Comparison of ENCODE assay signal across 12 cellular contexts in genomic region chr9:69945671-69946141, GRCh38.
DNase-seq lines count a peak whose midpoint lies in the region; ATAC-seq and TF ChIP-seq lines count a peak whose summit lies in the region.
"Had no signal": no experiment of that assay in that cellular context is flagged by ENCODE, and none has a peak within 500 bp of the region (broad histone marks: within the 10 kb centered on the region; RNA-seq: fewer than 3 reads in every experiment).

No MANE protein-coding gene starts in this region.

- peak overlapping the region; percentile 47 for H3K27ac ChIP-seq in neural cell (ENCODE audit: low read length)
- H3K27ac ChIP-seq in coronary artery = no peak overlapping the region

- no peaks in the 10 kb centered on the region for H3K4me1 Mint-ChIP-seq in activated T-helper 17 cell treated with anti-CD3 and anti-CD28 coated beads, Interleukin-2, amount 50 U/mL, for 72 hours

- no peaks in the 10 kb centered on the region for H3K36me3 ChIP-seq in neural cell (ENCODE audit: insufficient read depth, low read length)

- H4K20me1 ChIP-seq in neural cell (ENCODE audit: insufficient read depth) = no peaks in the 10 kb centered on the region

- H3K9me3 Mint-ChIP-seq in activated T-helper 17 cell treated with anti-CD3 and anti-CD28 coated beads, Interleukin-2, amount 50 U/mL, for 72 hours = no peaks in the 10 kb centered on the region
- H3K9me3 Mint-ChIP-seq: type B pancreatic cell had no signal

- H3K27ac Mint-ChIP-seq in activated T-helper 17 cell treated with anti-CD3 and anti-CD28 coated beads, Interleukin-2, amount 50 U/mL, for 72 hours = no peak overlapping the region
- H3K27ac Mint-ChIP-seq: type B pancreatic cell had no signal

- no peak for TF ChIP-seq RAD21 in neural cell (conservative IDR thresholded peaks at IDR 0.05)

- H3K4me3 ChIP-seq in AG10803 (ENCODE audit: low read length) = no peak overlapping the region
- no peak overlapping the region for H3K4me3 ChIP-seq in NB4 (ENCODE audit: low read depth, low read length)
- H3K4me3 ChIP-seq in fibroblast of mammary gland (ENCODE audit: control insufficient read depth, low read depth, low read length) = no peak overlapping the region
- peak overlapping the region; percentile 36 for H3K4me3 ChIP-seq in neural cell (ENCODE audit: low read length)
- no peak overlapping the region for H3K4me3 ChIP-seq in coronary artery

- TF ChIP-seq CTCF in AG10803 (conservative IDR thresholded peaks at IDR 0.05; ENCODE audit: low read length) = no peak
- no peak for TF ChIP-seq CTCF in NB4 (IDR thresholded peaks at IDR 0.05; ENCODE audit: low read depth, low read length)
- TF ChIP-seq CTCF in fibroblast of mammary gland (conservative IDR thresholded peaks at IDR 0.05; ENCODE audit: control insufficient read depth, insufficient read depth, low read depth, low read length) = no peak
- no peak for TF ChIP-seq CTCF in neural cell (IDR thresholded peaks at IDR 0.05; ENCODE audit: poor library complexity, severe bottlenecking)
- no peak for TF ChIP-seq CTCF in coronary artery (IDR thresholded peaks at IDR 0.05)

- H3F3A ChIP-seq in neural cell (ENCODE audit: insufficient read depth, low read length, poor library complexity, severe bottlenecking) = no peaks in the 10 kb centered on the region

- no peaks in the 10 kb centered on the region for H3K27me3 ChIP-seq in neural cell (ENCODE audit: insufficient read depth, low read depth, low read length)

- TF ChIP-seq EP300 in neural cell (conservative IDR thresholded peaks at IDR 0.05; ENCODE audit: poor library complexity, severe bottlenecking) = no peak

- no peaks in the 10 kb centered on the region for H3K79me2 ChIP-seq in neural cell (replicated peaks; ENCODE audit: insufficient read depth, low read length)

- H3K27me3 Mint-ChIP-seq in activated T-helper 17 cell treated with anti-CD3 and anti-CD28 coated beads, Interleukin-2, amount 50 U/mL, for 72 hours = peaks cover 14% of the 10 kb centered on the region
- H3K27me3 Mint-ChIP-seq: type B pancreatic cell had no signal

- no peak for ATAC-seq in activated T-helper 17 cell treated with anti-CD3 and anti-CD28 coated beads, Interleukin-2, amount 50 U/mL, for 72 hours (replicated peaks)

- H3K4me3 Mint-ChIP-seq in activated T-helper 17 cell treated with anti-CD3 and anti-CD28 coated beads, Interleukin-2, amount 50 U/mL, for 72 hours = no peak overlapping the region
- H3K4me3 Mint-ChIP-seq: type B pancreatic cell had no signal

- H3K36me3 Mint-ChIP-seq in activated T-helper 17 cell treated with anti-CD3 and anti-CD28 coated beads, Interleukin-2, amount 50 U/mL, for 72 hours (ENCODE audit: low read depth) = no peaks in the 10 kb centered on the region
- H3K36me3 Mint-ChIP-seq: type B pancreatic cell had no signal

- no peaks in the 10 kb centered on the region for H3K9me3 ChIP-seq in neural cell (ENCODE audit: low read length)

- no peaks in the 10 kb centered on the region for H3K9me2 ChIP-seq in neural cell (ENCODE audit: insufficient read depth, low read length)

- H3K4me2 ChIP-seq in neural cell (ENCODE audit: low read length) = no peak overlapping the region

- no peak overlapping the region for H3K9ac ChIP-seq in neural cell (ENCODE audit: low read length)

- DNase-seq in AG10803 (ENCODE audit: low read depth) (peak; percentile 83), NB4 (ENCODE audit: low read depth) (peak; percentile 4), fibroblast of mammary gland (ENCODE audit: low read depth) (peak; percentile 80), coronary artery (ENCODE audit: low spot score) (no peak), H4 (ENCODE audit: low spot score) (no peak)
- no peak for DNase-seq in stimulated activated CD4-positive, alpha-beta T cell treated with anti-CD3 and anti-CD28 coated beads, Interleukin-1b, Interleukin-23, amount 100 ng/mL, for 48 hours
- DNase-seq: activated naive CD4-positive, alpha-beta T cell; NCI-H187 treated with DMSO at 0.1 percent for 48 hours; stimulated activated CD4-positive, alpha-beta T cell treated with anti-CD3 and anti-CD28 coated beads, Interleukin-12 subunit alpha, Interleukin-12 subunit beta, amount 100 ng/mL, for 4 hours had no signal

- TF ChIP-seq POLR2A in NB4 (IDR thresholded peaks at IDR 0.05; ENCODE audit: extremely low read depth, insufficient read length) = no peak

- no peak overlapping the region for H2AFZ ChIP-seq in neural cell (ENCODE audit: low read depth, low read length)

TF ChIP-seq in neural cell, 6 proteins besides CTCF, POLR2A, EP300 and RAD21:
- TF ChIP-seq TAF1 (IDR thresholded peaks at IDR 0.05; ENCODE audit: low read depth) (no peak), SMC3 (conservative IDR thresholded peaks at IDR 0.05; ENCODE audit: poor library complexity) (no peak), MXI1 (conservative IDR thresholded peaks at IDR 0.05; ENCODE audit: poor library complexity, severe bottlenecking) (peak; percentile 30), POLR2AphosphoS5 (IDR thresholded peaks at IDR 0.05) (peak; percentile 45), EZH2 (IDR thresholded peaks at IDR 0.05; ENCODE audit: borderline replicate concordance, insufficient read depth, low read length, poor library complexity, severe bottlenecking) (no peak)
- TF ChIP-seq, protein P1, sequence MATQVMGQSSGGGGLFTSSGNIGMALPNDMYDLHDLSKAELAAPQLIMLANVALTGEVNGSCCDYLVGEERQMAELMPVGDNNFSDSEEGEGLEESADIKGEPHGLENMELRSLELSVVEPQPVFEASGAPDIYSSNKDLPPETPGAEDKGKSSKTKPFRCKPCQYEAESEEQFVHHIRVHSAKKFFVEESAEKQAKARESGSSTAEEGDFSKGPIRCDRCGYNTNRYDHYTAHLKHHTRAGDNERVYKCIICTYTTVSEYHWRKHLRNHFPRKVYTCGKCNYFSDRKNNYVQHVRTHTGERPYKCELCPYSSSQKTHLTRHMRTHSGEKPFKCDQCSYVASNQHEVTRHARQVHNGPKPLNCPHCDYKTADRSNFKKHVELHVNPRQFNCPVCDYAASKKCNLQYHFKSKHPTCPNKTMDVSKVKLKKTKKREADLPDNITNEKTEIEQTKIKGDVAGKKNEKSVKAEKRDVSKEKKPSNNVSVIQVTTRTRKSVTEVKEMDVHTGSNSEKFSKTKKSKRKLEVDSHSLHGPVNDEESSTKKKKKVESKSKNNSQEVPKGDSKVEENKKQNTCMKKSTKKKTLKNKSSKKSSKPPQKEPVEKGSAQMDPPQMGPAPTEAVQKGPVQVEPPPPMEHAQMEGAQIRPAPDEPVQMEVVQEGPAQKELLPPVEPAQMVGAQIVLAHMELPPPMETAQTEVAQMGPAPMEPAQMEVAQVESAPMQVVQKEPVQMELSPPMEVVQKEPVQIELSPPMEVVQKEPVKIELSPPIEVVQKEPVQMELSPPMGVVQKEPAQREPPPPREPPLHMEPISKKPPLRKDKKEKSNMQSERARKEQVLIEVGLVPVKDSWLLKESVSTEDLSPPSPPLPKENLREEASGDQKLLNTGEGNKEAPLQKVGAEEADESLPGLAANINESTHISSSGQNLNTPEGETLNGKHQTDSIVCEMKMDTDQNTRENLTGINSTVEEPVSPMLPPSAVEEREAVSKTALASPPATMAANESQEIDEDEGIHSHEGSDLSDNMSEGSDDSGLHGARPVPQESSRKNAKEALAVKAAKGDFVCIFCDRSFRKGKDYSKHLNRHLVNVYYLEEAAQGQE (IDR thresholded peaks at IDR 0.05; ENCODE audit: borderline replicate concordance) = no peak
TF ChIP-seq in neural cell: peak in this region for 2.

Comparison
In these comparisons a context has a peak if more than half of its experiments do, and no peak if none do; other contexts are left out.
1. DNase-seq: peak in AG10803 (single experiment), NB4 (single experiment) and fibroblast of mammary gland (single experiment); none in stimulated activated CD4-positive, alpha-beta T cell treated with anti-CD3 and anti-CD28 coated beads, Interleukin-1b, Interleukin-23, amount 100 ng/mL, for 48 hours (single experiment), coronary artery (single experiment) and H4 (single experiment).